Comparison of ENCODE assay signal across 10 cellular contexts in genomic region chr9:27701664-27702063, GRCh38.
DNase-seq lines count a peak whose midpoint lies in the region; ATAC-seq, FAIRE-seq and TF ChIP-seq lines count a peak whose summit lies in the region.
"Had no signal": no experiment of that assay in that cellular context is flagged by ENCODE, and none has a peak within 500 bp of the region (broad histone marks: within the 10 kb centered on the region; RNA-seq: fewer than 3 reads in every experiment).

No MANE protein-coding gene starts in this region.

- H3K4me3 Mint-ChIP-seq in mesothelial cell of epicardium, result peak overlapping the region; percentile 38
- H3K4me3 Mint-ChIP-seq: IgD-negative memory B cell had no signal

- no peak for FAIRE-seq in HepG2 (lab: Jason Lieb, UNC)

- H3K9me3 ChIP-seq in liver (ENCODE audit: control insufficient read depth in 4 of 4, low read length in 3 of 4) (no peaks in the 10 kb centered on the region), HepG2 (ENCODE audit: low read length) (no peaks in the 10 kb centered on the region), aorta (ENCODE audit: control insufficient read depth, low read length) (peaks cover 3% of the 10 kb centered on the region)

- H3K36me3 ChIP-seq in liver (ENCODE audit: control insufficient read depth in 4 of 4, insufficient read depth in 3 of 4, low read depth in 1 of 4, low read length in 3 of 4) (no peaks in the 10 kb centered on the region), HepG2 (replicated peaks in 1 of 2; ENCODE audit: control insufficient read depth in 1 of 2, insufficient read depth in 2 of 2, low read length in 2 of 2) (no peaks in the 10 kb centered on the region), aorta (ENCODE audit: control insufficient read depth in 1 of 2, insufficient read depth in 2 of 2, low read length in 1 of 2) (no peaks in the 10 kb centered on the region)

- no peaks in the 10 kb centered on the region for H3K36me3 Mint-ChIP-seq in mesothelial cell of epicardium
- H3K36me3 Mint-ChIP-seq: IgD-negative memory B cell had no signal

- WGBS in liver, result 52% methylated on average over 6 of the region's 6 CpGs
- WGBS in HepG2 (ENCODE audit: low lambda C conversion rate), result 25% methylated on average over 6 of the region's 6 CpGs
- 26 to 27% methylated on average over 6 of the region's 6 CpGs for WGBS in aorta, 2 donors

- no peaks in the 10 kb centered on the region for H3K4me1 ChIP-seq in liver (ENCODE audit: control insufficient read depth in 4 of 4, insufficient read depth in 4 of 4, low read length in 3 of 4)
- H3K4me1 ChIP-seq in HepG2 (ENCODE audit: insufficient read depth, low read length), result no peaks in the 10 kb centered on the region
- H3K4me1 ChIP-seq in aorta (ENCODE audit: control insufficient read depth in 1 of 2, insufficient read depth in 2 of 2, low read length in 2 of 2), result no peaks in the 10 kb centered on the region

- H3K4me2 ChIP-seq in HepG2 (ENCODE audit: low read depth, low read length), result no peak overlapping the region

- peaks cover 0 to 3% (median 0%) of the 10 kb centered on the region in 4 donors for H3K27me3 ChIP-seq in liver (ENCODE audit: control insufficient read depth in 4 of 4, insufficient read depth in 4 of 4, low read length in 3 of 4)
- H3K27me3 ChIP-seq in HepG2 (ENCODE audit: control insufficient read depth in 1 of 2, insufficient read depth in 2 of 2, low read length in 2 of 2), result no peaks in the 10 kb centered on the region
- no peaks in the 10 kb centered on the region for H3K27me3 ChIP-seq in aorta (ENCODE audit: control insufficient read depth in 1 of 2, insufficient read depth in 2 of 2, low read length in 1 of 2)

- intact Hi-C loops in HepG2 (cut with micrococcal nuclease; ENCODE audit: unreplicated experiment), result no loop called here
- intact Hi-C loops in aorta (cut with DNase I), result no loop called here

- H3K9ac ChIP-seq in liver (ENCODE audit: low read depth in 1 of 2, low read length in 2 of 2) (no peak overlapping the region), HepG2 (ENCODE audit: insufficient read depth, low read depth, low read length) (no peak overlapping the region)

- TF ChIP-seq EP300 in HepG2 (IDR thresholded peaks at IDR 0.05; ENCODE audit: low read depth in 2 of 2, low read length in 2 of 2) (no peak), HepG2 (CRISPR knock-in tag; IDR thresholded peaks at IDR 0.05; ENCODE audit: borderline replicate concordance) (no peak)

- no peak for ATAC-seq in HepG2
- ATAC-seq in aorta (ENCODE audit: low FRiP score), result peak; percentile 62
- no peak for ATAC-seq in GM21529 (IDR thresholded peaks at IDR 0.05; ENCODE audit: unreplicated experiment)
- ATAC-seq in GM21447 (IDR thresholded peaks at IDR 0.05; ENCODE audit: unreplicated experiment), result no peak

- no TSS peak for BruUV-seq in HepG2 (replicated peaks; lab: Mats Ljungman, UMichigan)

- TF ChIP-seq CTCF in liver (IDR thresholded peaks at IDR 0.05; ENCODE audit: low read depth, low read length, missing input control) (no peak), HepG2 (CRISPR knock-in tag; IDR thresholded peaks at IDR 0.05) (no peak), mesothelial cell of epicardium (IDR thresholded peaks at IDR 0.05; ENCODE audit: unreplicated experiment) (no peak)

- CTCF ChIA-PET in HepG2 (lab: Yijun Ruan, JAX; ENCODE audit: low intra/inter-chr PET ratio, low total read pairs), result no interaction called here

- H3K79me2 ChIP-seq in HepG2 (ENCODE audit: insufficient read depth, low read length), result no peaks in the 10 kb centered on the region

- peaks cover 22% of the 10 kb centered on the region for H3K4me1 Mint-ChIP-seq in mesothelial cell of epicardium
- H3K4me1 Mint-ChIP-seq: IgD-negative memory B cell had no signal

- no peaks in the 10 kb centered on the region for H3K27me3 Mint-ChIP-seq in mesothelial cell of epicardium (ENCODE audit: low read depth)

- H3K9me3 Mint-ChIP-seq in mesothelial cell of epicardium, result peaks cover 3% of the 10 kb centered on the region
- H3K9me3 Mint-ChIP-seq: IgD-negative memory B cell had no signal

- TF ChIP-seq POLR2A in HepG2 (IDR thresholded peaks at IDR 0.05; ENCODE audit: insufficient read depth in 1 of 2, low read depth in 2 of 2, low read length in 2 of 2), result no peak

- DNase-seq in HepG2 (ENCODE audit: low spot score), result no peak
- peak; percentile 20 for DNase-seq in astrocyte of the hippocampus (ENCODE audit: low read depth, low spot score)
- DNase-seq in mesothelial cell of epicardium (ENCODE audit: low spot score in 2 of 2, unreplicated experiment in 2 of 2), result no peak
- DNase-seq in aorta, result peak in 1 of 2 donors; percentile 70
- DNase-seq in activated effector memory CD4-positive, alpha-beta T cell treated with anti-CD3 and anti-CD28 coated beads, Interleukin-2, amount 50 U/mL, for 16 hours, result no peak

- H3K27ac ChIP-seq in liver (ENCODE audit: low read depth in 1 of 2, low read length in 2 of 2), result no peak overlapping the region
- no peak overlapping the region for H3K27ac ChIP-seq in HepG2 (ENCODE audit: extremely low read length, insufficient read depth, low read length)
- H3K27ac ChIP-seq in aorta (ENCODE audit: low read depth in 1 of 2, low read length in 2 of 2), result no peak overlapping the region
- H3K27ac ChIP-seq: VCaP had no signal

- no peaks in the 10 kb centered on the region for H4K20me1 ChIP-seq in HepG2 (ENCODE audit: insufficient read depth, low read length)

- POLR2A ChIA-PET in HepG2 (lab: Yijun Ruan, JAX), result no interaction called here

- in situ Hi-C loops in HepG2 (cut with HindIII; ENCODE audit: extremely low pct_ligation_motif_present, low pct_unique_long_range_greater_than_20kb), result no loop called here

- H2AFZ ChIP-seq in HepG2 (ENCODE audit: low read length), result no peak overlapping the region

- TF ChIP-seq RAD21 in liver (IDR thresholded peaks at IDR 0.05) (peak in 1 of 2 donors; percentile 20), HepG2 (CRISPR knock-in tag; IDR thresholded peaks at IDR 0.05) (no peak)

- peak overlapping the region; percentile 72 for H3K27ac Mint-ChIP-seq in mesothelial cell of epicardium
- H3K27ac Mint-ChIP-seq: IgD-negative memory B cell had no signal

- H3K4me3 ChIP-seq in liver (ENCODE audit: low read depth in 1 of 3, low read length in 3 of 3) (no peak overlapping the region), HepG2 (replicated peaks in 1 of 3; ENCODE audit: insufficient read depth in 1 of 3, low read depth in 2 of 3, low read length in 3 of 3) (no peak overlapping the region), aorta (ENCODE audit: low read length in 2 of 2) (no peak overlapping the region)

TF ChIP-seq in liver, 16 proteins besides CTCF, POLR2A, EP300 and RAD21 (continues in another document):
- TF ChIP-seq EGR1 (IDR thresholded peaks at IDR 0.05; ENCODE audit: low read depth in 2 of 2) (no peak), YY1 (IDR thresholded peaks at IDR 0.05) (no peak), SP1 (IDR thresholded peaks at IDR 0.05) (peak; percentile 19), FOXA2 (IDR thresholded peaks at IDR 0.05) (no peak), REST (IDR thresholded peaks at IDR 0.05) (no peak)

TF ChIP-seq in HepG2, 621 proteins besides CTCF, POLR2A, EP300 and RAD21:
- TF ChIP-seq FOSL1 (CRISPR knock-in tag; IDR thresholded peaks at IDR 0.05; ENCODE audit: borderline replicate concordance), result no peak
- TF ChIP-seq ELF3 (CRISPR knock-in tag; IDR thresholded peaks at IDR 0.05), result no peak
- no peak for TF ChIP-seq PHF8 (CRISPR knock-in tag; IDR thresholded peaks at IDR 0.05)
- TF ChIP-seq, protein P1, sequence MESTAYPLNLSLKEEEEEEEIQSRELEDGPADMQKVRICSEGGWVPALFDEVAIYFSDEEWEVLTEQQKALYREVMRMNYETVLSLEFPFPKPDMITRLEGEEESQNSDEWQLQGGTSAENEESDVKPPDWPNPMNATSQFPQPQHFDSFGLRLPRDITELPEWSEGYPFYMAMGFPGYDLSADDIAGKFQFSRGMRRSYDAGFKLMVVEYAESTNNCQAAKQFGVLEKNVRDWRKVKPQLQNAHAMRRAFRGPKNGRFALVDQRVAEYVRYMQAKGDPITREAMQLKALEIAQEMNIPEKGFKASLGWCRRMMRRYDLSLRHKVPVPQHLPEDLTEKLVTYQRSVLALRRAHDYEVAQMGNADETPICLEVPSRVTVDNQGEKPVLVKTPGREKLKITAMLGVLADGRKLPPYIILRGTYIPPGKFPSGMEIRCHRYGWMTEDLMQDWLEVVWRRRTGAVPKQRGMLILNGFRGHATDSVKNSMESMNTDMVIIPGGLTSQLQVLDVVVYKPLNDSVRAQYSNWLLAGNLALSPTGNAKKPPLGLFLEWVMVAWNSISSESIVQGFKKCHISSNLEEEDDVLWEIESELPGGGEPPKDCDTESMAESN (CRISPR knock-in tag; conservative IDR thresholded peaks at IDR 0.05), result no peak
- TF ChIP-seq IKZF5 (CRISPR knock-in tag; IDR thresholded peaks at IDR 0.05), result no peak
- TF ChIP-seq XBP1 (CRISPR knock-in tag; IDR thresholded peaks at IDR 0.05), result no peak
